ENCODE assay signal across 25 cellular contexts in genomic region chr1:190098756-190099155, GRCh38.
"Had no signal": no experiment of that assay in that cellular context is flagged by ENCODE, and none has a peak within 500 bp of the region (broad histone marks: within the 10 kb centered on the region; RNA-seq: fewer than 3 reads in every experiment).

No MANE protein-coding gene starts in this region.

- H3K27ac ChIP-seq: coronary artery, esophagus muscularis mucosa, foreskin keratinocyte, gastroesophageal sphincter, heart left ventricle, hepatocyte, left lung, lower lobe of right lung, neutrophil, parathyroid adenoma, sigmoid colon, thoracic aorta, tibial nerve, upper lobe of left lung, uterus had no signal

- H3K4me2 ChIP-seq: hepatocyte had no signal

- H2AFZ ChIP-seq: hepatocyte, parathyroid adenoma had no signal

- H3K9ac ChIP-seq: parathyroid adenoma had no signal

- H3K4me1 Mint-ChIP-seq: natural killer cell; stimulated activated memory B cell treated with anti-CD40 and anti-IgM and Interleukin-4, amounts not matched to agents 10 μg/mL and 1 μg/mL and 100 μg/mL, for 72 hours had no signal

- H3K4me1 ChIP-seq: foreskin keratinocyte, gastroesophageal sphincter, heart left ventricle, left lung, lower lobe of right lung, parathyroid adenoma, sigmoid colon, tibial nerve, upper lobe of left lung, uterus had no signal

- H3K9me3 ChIP-seq: esophagus muscularis mucosa, gastroesophageal sphincter, left lung, lower lobe of right lung, neutrophil, sigmoid colon, thoracic aorta, tibial nerve, upper lobe of left lung, uterus had no signal

- H3K27ac Mint-ChIP-seq: natural killer cell; progenitor cell of endocrine pancreas; stimulated activated memory B cell treated with anti-CD40 and anti-IgM and Interleukin-4, amounts not matched to agents 10 μg/mL and 1 μg/mL and 100 μg/mL, for 72 hours had no signal

- H3K4me3 Mint-ChIP-seq: natural killer cell; stimulated activated memory B cell treated with anti-CD40 and anti-IgM and Interleukin-4, amounts not matched to agents 10 μg/mL and 1 μg/mL and 100 μg/mL, for 72 hours had no signal

- H3K36me3 ChIP-seq: esophagus muscularis mucosa, gastroesophageal sphincter, heart left ventricle, left lung, lower lobe of right lung, neutrophil, sigmoid colon, thoracic aorta, tibial nerve, upper lobe of left lung, uterus had no signal

- H3K27me3 ChIP-seq: esophagus muscularis mucosa, foreskin keratinocyte, gastroesophageal sphincter, heart left ventricle, hepatocyte, left lung, neutrophil, sigmoid colon, tibial nerve, upper lobe of left lung, uterus had no signal

- ATAC-seq: foreskin keratinocyte; gastroesophageal sphincter; heart left ventricle; left cardiac atrium; left lung; lower lobe of right lung; natural killer cell; stimulated activated memory B cell treated with anti-CD40 and anti-IgM and Interleukin-4, amounts not matched to agents 10 μg/mL and 1 μg/mL and 100 μg/mL, for 72 hours; stimulated activated naive CD8-positive, alpha-beta T cell treated with anti-CD3 and anti-CD28 coated beads, Interleukin-15, Interleukin-2, amounts not matched to agents 100 U/mL and 50 U/mL, for 24 hours had no signal

- H3K36me3 Mint-ChIP-seq: natural killer cell; stimulated activated memory B cell treated with anti-CD40 and anti-IgM and Interleukin-4, amounts not matched to agents 10 μg/mL and 1 μg/mL and 100 μg/mL, for 72 hours had no signal

- H3K4me3 ChIP-seq: coronary artery, esophagus muscularis mucosa, gastroesophageal sphincter, heart left ventricle, hepatocyte, left lung, lower lobe of right lung, sigmoid colon, thoracic aorta, tibial nerve, upper lobe of left lung, uterus had no signal

- H3K27me3 Mint-ChIP-seq: progenitor cell of endocrine pancreas; stimulated activated memory B cell treated with anti-CD40 and anti-IgM and Interleukin-4, amounts not matched to agents 10 μg/mL and 1 μg/mL and 100 μg/mL, for 72 hours had no signal

- DNase-seq: dermis blood vessel endothelial cell; effector memory CD4-positive, alpha-beta T cell; foreskin keratinocyte; heart left ventricle; left cardiac atrium; lower lobe of right lung; natural killer cell; sigmoid colon; stimulated activated CD4-positive, alpha-beta T cell treated with anti-CD3 and anti-CD28 coated beads, Interleukin-2, amount 100 ng/mL, for 24 hours; stimulated activated CD4-positive, alpha-beta T cell treated with anti-CD3 and anti-CD28 coated beads, Interleukin-4, amount 100 ng/mL, for 24 hours; stimulated activated naive CD8-positive, alpha-beta T cell treated with anti-CD3 and anti-CD28 coated beads, Interleukin-15, Interleukin-2, amounts not matched to agents 100 U/mL and 50 U/mL, for 24 hours; substantia nigra; uterus had no signal
